1 cellular context compared by ENCODE assay signal in the genomic region with DNA sequence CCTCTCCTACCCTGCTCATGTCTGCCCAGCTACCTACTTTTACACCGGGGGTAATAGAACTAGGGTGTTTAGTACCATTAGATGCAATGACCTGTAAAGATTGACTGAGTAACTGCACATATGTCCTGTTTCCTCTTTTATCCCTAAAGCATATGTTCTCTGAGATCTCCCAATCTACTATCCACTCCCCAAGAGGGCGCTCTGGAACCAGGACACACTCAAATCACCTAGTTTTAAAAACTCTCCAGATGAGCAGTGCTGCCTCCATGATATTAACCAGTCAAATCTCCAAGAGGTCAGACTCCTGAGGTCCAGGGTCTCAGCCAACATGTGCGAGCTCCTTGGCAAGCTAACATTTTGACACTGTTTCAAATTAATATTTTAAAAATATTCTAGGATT.
TF ChIP-seq lines count a peak whose summit lies in the region.

No MANE protein-coding gene starts in this region.

TF ChIP-seq in K562, 482 proteins besides CTCF, POLR2A, EP300 and RAD21 (continued from another document):
- TF ChIP-seq, protein P1, sequence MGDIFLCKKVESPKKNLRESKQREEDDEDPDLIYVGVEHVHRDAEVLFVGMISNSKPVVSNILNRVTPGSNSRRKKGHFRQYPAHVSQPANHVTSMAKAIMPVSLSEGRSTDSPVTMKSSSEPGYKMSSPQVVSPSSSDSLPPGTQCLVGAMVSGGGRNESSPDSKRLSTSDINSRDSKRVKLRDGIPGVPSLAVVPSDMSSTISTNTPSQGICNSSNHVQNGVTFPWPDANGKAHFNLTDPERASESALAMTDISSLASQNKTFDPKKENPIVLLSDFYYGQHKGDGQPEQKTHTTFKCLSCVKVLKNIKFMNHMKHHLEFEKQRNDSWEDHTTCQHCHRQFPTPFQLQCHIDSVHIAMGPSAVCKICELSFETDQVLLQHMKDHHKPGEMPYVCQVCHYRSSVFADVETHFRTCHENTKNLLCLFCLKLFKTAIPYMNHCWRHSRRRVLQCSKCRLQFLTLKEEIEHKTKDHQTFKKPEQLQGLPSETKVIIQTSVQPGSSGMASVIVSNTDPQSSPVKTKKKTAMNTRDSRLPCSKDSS (IDR thresholded peaks at IDR 0.05; ENCODE audit: low read depth, partially characterized antibody), result no peak
- TF ChIP-seq CTBP1 (IDR thresholded peaks at IDR 0.05; ENCODE audit: borderline replicate concordance), result 0 out of 2 replicates have a peak, but pooled peaks have one; percentile 16
- 0 out of 2 replicates have a peak, but pooled peaks have one; percentile 21 for TF ChIP-seq HMBOX1 (IDR thresholded peaks at IDR 0.05)
- no peak for TF ChIP-seq TCF7L2 (IDR thresholded peaks at IDR 0.05; ENCODE audit: low read depth, low read length)
- TF ChIP-seq ZMIZ1 (IDR thresholded peaks at IDR 0.05; ENCODE audit: low read depth in 2 of 2, low read length in 2 of 2), result no peak
- no peak for TF ChIP-seq TSC22D4 (tag; IDR thresholded peaks at IDR 0.05)
- TF ChIP-seq CBX3 (IDR thresholded peaks at IDR 0.05; ENCODE audit: borderline replicate concordance in 1 of 2, low read length in 2 of 2), result 0 out of 3 replicates have a peak, but pooled peaks of 1 of the 2 experiments have one; percentile 31
- peak; percentile 68 for TF ChIP-seq SMC3 (conservative IDR thresholded peaks at IDR 0.05; ENCODE audit: insufficient read depth, low read depth, low read length)
- TF ChIP-seq, protein P2, sequence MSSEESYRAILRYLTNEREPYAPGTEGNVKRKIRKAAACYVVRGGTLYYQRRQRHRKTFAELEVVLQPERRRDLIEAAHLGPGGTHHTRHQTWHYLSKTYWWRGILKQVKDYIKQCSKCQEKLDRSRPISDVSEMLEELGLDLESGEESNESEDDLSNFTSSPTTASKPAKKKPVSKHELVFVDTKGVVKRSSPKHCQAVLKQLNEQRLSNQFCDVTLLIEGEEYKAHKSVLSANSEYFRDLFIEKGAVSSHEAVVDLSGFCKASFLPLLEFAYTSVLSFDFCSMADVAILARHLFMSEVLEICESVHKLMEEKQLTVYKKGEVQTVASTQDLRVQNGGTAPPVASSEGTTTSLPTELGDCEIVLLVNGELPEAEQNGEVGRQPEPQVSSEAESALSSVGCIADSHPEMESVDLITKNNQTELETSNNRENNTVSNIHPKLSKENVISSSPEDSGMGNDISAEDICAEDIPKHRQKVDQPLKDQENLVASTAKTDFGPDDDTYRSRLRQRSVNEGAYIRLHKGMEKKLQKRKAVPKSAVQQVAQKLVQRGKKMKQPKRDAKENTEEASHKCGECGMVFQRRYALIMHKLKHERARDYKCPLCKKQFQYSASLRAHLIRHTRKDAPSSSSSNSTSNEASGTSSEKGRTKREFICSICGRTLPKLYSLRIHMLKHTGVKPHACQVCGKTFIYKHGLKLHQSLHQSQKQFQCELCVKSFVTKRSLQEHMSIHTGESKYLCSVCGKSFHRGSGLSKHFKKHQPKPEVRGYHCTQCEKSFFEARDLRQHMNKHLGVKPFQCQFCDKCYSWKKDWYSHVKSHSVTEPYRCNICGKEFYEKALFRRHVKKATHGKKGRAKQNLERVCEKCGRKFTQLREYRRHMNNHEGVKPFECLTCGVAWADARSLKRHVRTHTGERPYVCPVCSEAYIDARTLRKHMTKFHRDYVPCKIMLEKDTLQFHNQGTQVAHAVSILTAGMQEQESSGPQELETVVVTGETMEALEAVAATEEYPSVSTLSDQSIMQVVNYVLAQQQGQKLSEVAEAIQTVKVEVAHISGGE (CRISPR knock-in tag; IDR thresholded peaks at IDR 0.05), result no peak
- TF ChIP-seq POU5F1 (IDR thresholded peaks at IDR 0.05; ENCODE audit: borderline replicate concordance, low read depth, low read length, partially characterized antibody), result no peak
- TF ChIP-seq DEAF1 (CRISPR knock-in tag; IDR thresholded peaks at IDR 0.05), result 0 out of 2 replicates have a peak, but pooled peaks have one; percentile 22
- peak; percentile 7 for TF ChIP-seq CTCFL (IDR thresholded peaks at IDR 0.05; ENCODE audit: borderline replicate concordance, insufficient read depth, low read depth, low read length, poor library complexity, severe bottlenecking)
- TF ChIP-seq LCOR (CRISPR knock-in tag; IDR thresholded peaks at IDR 0.05), result 0 out of 2 replicates have a peak, but pooled peaks have one; percentile 38
